ENCODE assay signal across 8 cellular contexts in the genomic region with DNA sequence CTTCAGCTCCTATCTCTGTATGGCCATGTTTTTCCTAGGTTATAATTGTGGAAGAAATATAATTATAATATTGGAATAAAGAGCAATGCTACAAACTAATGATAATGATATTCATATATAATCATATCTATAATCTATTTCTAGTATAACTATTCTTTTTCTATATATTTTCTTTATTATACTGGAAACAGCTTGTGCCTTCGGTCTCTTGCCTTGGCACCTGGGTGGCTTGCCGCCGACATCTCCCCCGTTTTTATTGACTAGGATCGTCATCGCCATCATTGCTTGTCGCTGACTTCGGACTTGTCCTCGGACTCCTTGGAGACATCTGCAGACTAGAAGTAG. TPM values are rescaled to one million over a fixed set of nuclear protein-coding genes. Genes with fewer than 3 reads are reported as not detected.
DNase-seq lines count a peak whose midpoint lies in the region; ATAC-seq, FAIRE-seq and TF ChIP-seq lines count a peak whose summit lies in the region.

No MANE protein-coding gene starts in this region.

- DNase-seq in activated T-cell treated with anti-CD3 and anti-CD28 coated beads, Interleukin-2, amount 50 U/mL, for 24 hours = no peak
- no peak for DNase-seq in activated T-cell treated with anti-CD3 and anti-CD28 coated beads, Interleukin-2, amount 50 U/mL, for 48 hours
- no peak for DNase-seq in memory B cell (ENCODE audit: low spot score in 2 of 2)
- DNase-seq in thoracic aorta (ENCODE audit: low spot score) = no peak
- no peak for DNase-seq in GOT3 (lab: John Stamatoyannopoulos, UW)
- no peak for DNase-seq in NCI-H2227 treated with DMSO at 0.1 percent for 48 hours (lab: John Stamatoyannopoulos, UW)
- DNase-seq in HTR-8/SVneo (ENCODE audit: insufficient read length, low spot score) = no peak

- H3K27ac Mint-ChIP-seq in activated T-cell treated with anti-CD3 and anti-CD28 coated beads, Interleukin-2, amount 50 U/mL, for 24 hours = peak overlapping the region; percentile 98
- H3K27ac Mint-ChIP-seq in activated naive CD8-positive, alpha-beta T cell = peak overlapping the region; percentile 98
- H3K27ac Mint-ChIP-seq in memory B cell = peak overlapping the region; percentile 93

- H3K4me1 ChIP-seq in thoracic aorta (ENCODE audit: control insufficient read depth in 1 of 2, low read depth in 2 of 2) = no peaks in the 10 kb centered on the region

- H3K4me1 Mint-ChIP-seq in activated T-cell treated with anti-CD3 and anti-CD28 coated beads, Interleukin-2, amount 50 U/mL, for 24 hours (ENCODE audit: low read depth) = peaks cover 42% of the 10 kb centered on the region
- H3K4me1 Mint-ChIP-seq in activated naive CD8-positive, alpha-beta T cell (ENCODE audit: low read depth) = peaks cover 48% of the 10 kb centered on the region
- peaks cover 12% of the 10 kb centered on the region for H3K4me1 Mint-ChIP-seq in memory B cell

- peak overlapping the region; percentile 97 for H3K4me3 Mint-ChIP-seq in activated T-cell treated with anti-CD3 and anti-CD28 coated beads, Interleukin-2, amount 50 U/mL, for 24 hours
- H3K4me3 Mint-ChIP-seq in activated naive CD8-positive, alpha-beta T cell = peak overlapping the region; percentile 99
- peak overlapping the region; percentile 91 for H3K4me3 Mint-ChIP-seq in memory B cell

- H3K36me3 Mint-ChIP-seq in activated T-cell treated with anti-CD3 and anti-CD28 coated beads, Interleukin-2, amount 50 U/mL, for 24 hours (ENCODE audit: low read depth) = peaks cover 49% of the 10 kb centered on the region
- H3K36me3 Mint-ChIP-seq in activated naive CD8-positive, alpha-beta T cell = peaks cover 6% of the 10 kb centered on the region
- no peaks in the 10 kb centered on the region for H3K36me3 Mint-ChIP-seq in memory B cell

- H3K9me3 ChIP-seq in thoracic aorta = no peaks in the 10 kb centered on the region

- H3K36me3 ChIP-seq in thoracic aorta = no peaks in the 10 kb centered on the region

- peaks cover 5% of the 10 kb centered on the region for H3K9me3 Mint-ChIP-seq in activated T-cell treated with anti-CD3 and anti-CD28 coated beads, Interleukin-2, amount 50 U/mL, for 24 hours
- H3K9me3 Mint-ChIP-seq in activated naive CD8-positive, alpha-beta T cell (ENCODE audit: low read depth) = no peaks in the 10 kb centered on the region
- no peaks in the 10 kb centered on the region for H3K9me3 Mint-ChIP-seq in memory B cell

- H3K27me3 Mint-ChIP-seq in activated T-cell treated with anti-CD3 and anti-CD28 coated beads, Interleukin-2, amount 50 U/mL, for 24 hours = no peaks in the 10 kb centered on the region
- H3K27me3 Mint-ChIP-seq in activated naive CD8-positive, alpha-beta T cell = no peaks in the 10 kb centered on the region
- no peaks in the 10 kb centered on the region for H3K27me3 Mint-ChIP-seq in memory B cell

- H3K4me3 ChIP-seq in thoracic aorta = peak overlapping the region; percentile 90

- FAIRE-seq in HTR-8/SVneo (lab: Jason Lieb, UNC) = no peak

- no peak for ATAC-seq in memory B cell (ENCODE audit: low read depth)
- ATAC-seq in thoracic aorta (ENCODE audit: insufficient number of reproducible peaks, low FRiP score, low read depth) = no peak

- TF ChIP-seq CTCF in thoracic aorta (IDR thresholded peaks at IDR 0.05) = no peak

- H3K27me3 ChIP-seq in thoracic aorta (replicated peaks; ENCODE audit: insufficient read depth) = no peaks in the 10 kb centered on the region

- no peak overlapping the region for H3K27ac ChIP-seq in thoracic aorta

RNA-seq across cellular contexts. Expression of a gene that starts 24.2 kb away (rescaled TPM):
- total RNA-seq in thoracic aorta = 1 to 10 TPM; 2.3 to 5.9 TPM

RNA-seq across cellular contexts. Expression of a gene that starts 46.4 kb away (rescaled TPM):
- 1 to 10 TPM; 6.6 to 7.0 TPM for total RNA-seq in thoracic aorta
